Comparison of ENCODE assay signal across 9 cellular contexts in the genomic region with DNA sequence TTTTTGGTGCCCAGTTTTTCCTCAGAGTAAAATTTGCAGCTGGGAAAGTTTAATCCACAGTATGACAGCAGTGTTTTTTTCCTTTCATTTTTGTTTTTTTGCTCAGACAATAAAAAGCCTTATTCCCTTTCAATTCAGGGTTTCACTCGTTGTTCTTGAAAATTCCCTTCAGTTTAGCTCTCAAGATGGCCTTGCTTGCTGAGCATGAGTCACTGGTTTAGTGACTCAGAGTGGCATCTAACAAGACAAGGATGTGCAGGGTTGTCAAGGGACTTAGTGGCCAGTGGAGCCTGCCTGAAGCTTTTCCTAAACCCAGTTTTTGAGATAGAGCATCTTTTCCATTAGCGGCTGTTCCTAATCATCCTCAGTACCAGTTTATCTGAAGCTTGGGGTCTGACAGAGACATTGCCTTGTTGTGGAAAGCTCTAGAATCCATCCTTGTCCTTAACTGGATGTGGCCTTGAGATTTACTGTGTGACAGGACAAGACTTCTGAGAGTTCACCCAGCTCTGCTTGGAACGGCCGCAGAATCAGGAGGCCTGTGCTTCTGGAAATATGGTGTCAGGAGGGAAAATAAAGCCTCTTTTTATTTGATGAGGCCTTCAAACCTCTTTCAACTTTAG. TPM values are rescaled to one million over a fixed set of nuclear protein-coding genes. Genes with fewer than 3 reads are reported as not detected.
DNase-seq lines count a peak whose midpoint lies in the region; FAIRE-seq and TF ChIP-seq lines count a peak whose summit lies in the region.
"Had no signal": no experiment of that assay in that cellular context is flagged by ENCODE, and none has a peak within 500 bp of the region (broad histone marks: within the 10 kb centered on the region; RNA-seq: fewer than 3 reads in every experiment).

No MANE protein-coding gene starts in this region.

- H3K4me1 ChIP-seq in small intestine (ENCODE audit: control insufficient read depth in 2 of 2, insufficient read depth in 1 of 2, low read depth in 1 of 2, low read length in 1 of 2) (no peaks in the 10 kb centered on the region), neural progenitor cell (peaks cover 20% of the 10 kb centered on the region)

- WGBS in small intestine, 3 donors, result 71 to 80% (median 74%) methylated on average over 4 of the region's 4 CpGs

- no peaks in the 10 kb centered on the region for H3K9me3 ChIP-seq in small intestine (ENCODE audit: control insufficient read depth, low read depth)
- no peaks in the 10 kb centered on the region for H3K9me3 ChIP-seq in neural progenitor cell (ENCODE audit: low read depth)

- no peak overlapping the region for H2AFZ ChIP-seq in neural progenitor cell (replicated peaks)

- no peaks in the 10 kb centered on the region for H3K36me3 Mint-ChIP-seq in neural progenitor cell

- H3K27me3 Mint-ChIP-seq in neural progenitor cell (ENCODE audit: insufficient read depth, low read depth), result peaks cover 2% of the 10 kb centered on the region

- FAIRE-seq in H54 (lab: Jason Lieb, UNC) (peak; percentile 95), small intestine (lab: Jason Lieb, UNC) (no peak)

- H3K9ac ChIP-seq in neural progenitor cell, result no peak overlapping the region

- DNase-seq in DMS53 treated with DMSO at 0.1 percent for 48 hours (lab: John Stamatoyannopoulos, UW; ENCODE audit: unreplicated experiment), result peak; percentile 84
- DNase-seq in H54 (ENCODE audit: insufficient read length, low spot score), result peak; percentile 75
- peak; percentile 50 for DNase-seq in SW480 (ENCODE audit: low spot score)
- DNase-seq in iPS-NIHi7 (ENCODE audit: extremely low spot score), result peak; percentile 29
- DNase-seq in small intestine, result no peak
- no peak for DNase-seq in neural progenitor cell (ENCODE audit: low spot score)
- no peak for DNase-seq in NCI-H187 (lab: John Stamatoyannopoulos, UW)
- DNase-seq in effector CD8-positive, alpha-beta T cell (lab: John Stamatoyannopoulos, UW), result no peak
- DNase-seq: stimulated activated CD4-positive, alpha-beta T cell treated with anti-CD3 and anti-CD28 coated beads, Interleukin-12 subunit alpha, Interleukin-12 subunit beta, amount 100 ng/mL, for 4 hours had no signal

- H4K20me1 ChIP-seq in neural progenitor cell (ENCODE audit: low read depth), result peaks cover 3% of the 10 kb centered on the region

- H3K4me2 ChIP-seq in neural progenitor cell, result no peak overlapping the region

- H3K4me1 Mint-ChIP-seq in neural progenitor cell, result peaks cover 17% of the 10 kb centered on the region

- H3K4me3 Mint-ChIP-seq in neural progenitor cell, result no peak overlapping the region

- no peaks in the 10 kb centered on the region for H3K36me3 ChIP-seq in small intestine (ENCODE audit: control insufficient read depth in 2 of 2, insufficient read depth in 2 of 2, low read length in 2 of 2)
- H3K36me3 ChIP-seq in neural progenitor cell, result no peaks in the 10 kb centered on the region

- H3K9me3 Mint-ChIP-seq in neural progenitor cell, result no peaks in the 10 kb centered on the region

- no peak overlapping the region for H3K27ac Mint-ChIP-seq in neural progenitor cell

- no peak overlapping the region for H3K27ac ChIP-seq in small intestine (ENCODE audit: low read depth in 1 of 2, low read length in 1 of 2)
- no peak overlapping the region for H3K27ac ChIP-seq in neural progenitor cell

- H3K4me3 ChIP-seq in small intestine (ENCODE audit: low read depth in 1 of 2, low read length in 2 of 2) (no peak overlapping the region), neural progenitor cell (no peak overlapping the region)

- no peak for TF ChIP-seq POLR2A in H54 (IDR thresholded peaks at IDR 0.05; ENCODE audit: low read depth, low read length)

- peaks cover 2 to 14% of the 10 kb centered on the region in 2 donors for H3K27me3 ChIP-seq in small intestine (ENCODE audit: control insufficient read depth in 2 of 2, insufficient read depth in 2 of 2, low read length in 2 of 2)
- peaks cover 5% of the 10 kb centered on the region for H3K27me3 ChIP-seq in neural progenitor cell

- TF ChIP-seq CTCF in neural progenitor cell (IDR thresholded peaks at IDR 0.05), result no peak

- peaks cover 9% of the 10 kb centered on the region for H3F3A ChIP-seq in neural progenitor cell (ENCODE audit: low read depth)

- peaks cover 17% of the 10 kb centered on the region for H3K79me2 ChIP-seq in neural progenitor cell (ENCODE audit: low read depth)

RNA-seq across cellular contexts. Expression of a gene that starts 48.4 kb away (rescaled TPM):
- 1 to 10 TPM in 1 of 3 donors, under 1 TPM in 2; 0.22 to 2.5 (median 0.27) TPM for polyA plus RNA-seq in small intestine
- 13.0 and 21.9 TPM in 2 replicates for total RNA-seq in neural progenitor cell (ENCODE audit: low replicate concordance)

Comparison
In these comparisons a context has a peak if more than half of its experiments do, and no peak if none do; other contexts are left out.
1. DNase-seq: peak in DMS53 treated with DMSO at 0.1 percent for 48 hours (single experiment), H54 (single experiment), SW480 (single experiment) and iPS-NIHi7 (single experiment); none in small intestine (single experiment), neural progenitor cell (single experiment), NCI-H187 (0 of 2) and effector CD8-positive, alpha-beta T cell (single experiment).